In genomic region chr2:64115808-64116598, GRCh38 we compare ENCODE assay signal across 14 cellular contexts. TPM values are rescaled to one million over a fixed set of nuclear protein-coding genes. Genes with fewer than 3 reads are reported as not detected.
A peak's percentile ranks its signal among the peaks of the same experiment; 100 is the strongest.
DNase-seq lines count a peak whose midpoint lies in the region; ATAC-seq and TF ChIP-seq lines count a peak whose summit lies in the region.
"Had no signal": no experiment of that assay in that cellular context is flagged by ENCODE, and none has a peak within 500 bp of the region (broad histone marks: within the 10 kb centered on the region; RNA-seq: fewer than 3 reads in every experiment).

No MANE protein-coding gene starts in this region.

- H3K27me3 Mint-ChIP-seq in CD4-positive, alpha-beta memory T cell = no peaks in the 10 kb centered on the region
- no peaks in the 10 kb centered on the region for H3K27me3 Mint-ChIP-seq in H9 (ENCODE audit: low read depth)

- H2BK5ac ChIP-seq in H9 (ENCODE audit: insufficient read length, low read length) = no peak overlapping the region

- no peak overlapping the region for H3K27ac ChIP-seq in CD4-positive, alpha-beta memory T cell (ENCODE audit: low read depth, low read length)
- H3K27ac ChIP-seq in H9 (ENCODE audit: insufficient read length, low read depth, low read length) (no peak overlapping the region), caudate nucleus (ENCODE audit: low read depth, low read length) (peak overlapping the region; percentile 4), muscle layer of duodenum (ENCODE audit: low read length) (peak overlapping the region; percentile 74), coronary artery (peak overlapping the region in 1 of 2 donors; percentile 29)

- peaks cover 3 to 5% of the 10 kb centered on the region in 2 donors for H3K36me3 Mint-ChIP-seq in CD4-positive, alpha-beta memory T cell
- no peaks in the 10 kb centered on the region; a peak in 1 of 7 replicates for H3K36me3 Mint-ChIP-seq in H9 (ENCODE audit: insufficient read depth in 1 of 3, low read depth in 3 of 3)

- no peak overlapping the region for H2BK15ac ChIP-seq in H9 (ENCODE audit: low read depth, low read length)

- H3K9me3 ChIP-seq in CD4-positive, alpha-beta memory T cell (ENCODE audit: control insufficient read depth in 1 of 2, low read length in 2 of 2) = no peaks in the 10 kb centered on the region
- H3K9me3 ChIP-seq in H9 (ENCODE audit: control insufficient read depth, low read depth, low read length) (no peaks in the 10 kb centered on the region), muscle layer of duodenum (ENCODE audit: control insufficient read depth in 1 of 2, low read length in 2 of 2) (no peaks in the 10 kb centered on the region)

- no peaks in the 10 kb centered on the region for H3K36me3 ChIP-seq in CD4-positive, alpha-beta memory T cell (ENCODE audit: insufficient read depth, low read length)
- H3K36me3 ChIP-seq in muscle layer of duodenum (ENCODE audit: control insufficient read depth in 1 of 2, insufficient read depth in 2 of 2, low read length in 2 of 2) = no peaks in the 10 kb centered on the region
- H3K36me3 ChIP-seq in H7 (replicated peaks; ENCODE audit: control insufficient read depth, insufficient read depth, low read length) = no peaks in the 10 kb centered on the region

- H3K56ac ChIP-seq in H9 (ENCODE audit: insufficient read length, low read depth, low read length) = no peak overlapping the region

- peak overlapping the region in 4 of 7 donors; percentile 15 to 75 (median 44) for H3K27ac Mint-ChIP-seq in CD4-positive, alpha-beta memory T cell
- peak overlapping the region in 2 of 3 experiments; percentile 18 to 53; a peak in 2 of 7 replicates for H3K27ac Mint-ChIP-seq in H9

- no peak overlapping the region for H3T11ph ChIP-seq in H9 (ENCODE audit: low read length)

- ATAC-seq in GM18909 (IDR thresholded peaks at IDR 0.05; ENCODE audit: poor library complexity, unreplicated experiment) = no peak

- H3K79me1 ChIP-seq in H9 (ENCODE audit: insufficient read depth, low read depth, low read length, poor library complexity, severe bottlenecking) = peaks cover 8% of the 10 kb centered on the region

- no peak overlapping the region for H4K91ac ChIP-seq in H9 (ENCODE audit: insufficient read length, low read depth, low read length)

- no peak overlapping the region for H2BK20ac ChIP-seq in H9 (ENCODE audit: low read depth, low read length, poor library complexity, severe bottlenecking)

- no peaks in the 10 kb centered on the region for H3K9me3 Mint-ChIP-seq in CD4-positive, alpha-beta memory T cell
- H3K9me3 Mint-ChIP-seq in H9 = no peaks in the 10 kb centered on the region

- H3K4me1 Mint-ChIP-seq in CD4-positive, alpha-beta memory T cell = peaks cover 42 to 65% (median 55%) of the 10 kb centered on the region in 4 donors
- H3K4me1 Mint-ChIP-seq in H9 = peaks cover 35 to 44% of the 10 kb centered on the region in 2 experiments

- CTCF ChIA-PET in CD4-positive, alpha-beta memory T cell (lab: Charles Lee; ENCODE audit: partially characterized antibody) = no interaction called here

- DNase-seq in CD4-positive, alpha-beta memory T cell = no peak
- no peak for DNase-seq in H9
- no peak for DNase-seq in caudate nucleus (lab: John Stamatoyannopoulos, UW)
- no peak for DNase-seq in coronary artery (ENCODE audit: low spot score)
- no peak for DNase-seq in H7
- DNase-seq in NCI-H69 (lab: John Stamatoyannopoulos, UW) = no peak
- DNase-seq: activated CD8-positive, alpha-beta memory T cell treated with anti-CD3 and anti-CD28 coated beads, Interleukin-2, amount 50 U/mL, for 48 hours; central memory CD4-positive, alpha-beta T cell; DMS153; foreskin melanocyte; NCI-H526 treated with DMSO at 0.1 percent for 48 hours; stimulated activated CD8-positive, alpha-beta memory T cell treated with anti-CD3 and anti-CD28 coated beads, Interleukin-4, amount 100 ng/mL, for 48 hours had no signal

- H3K18ac ChIP-seq in H9 (ENCODE audit: insufficient read length, low read depth, low read length) = no peak overlapping the region

- no peak overlapping the region for H4K8ac ChIP-seq in H9 (replicated peaks; ENCODE audit: insufficient read length, low read depth, low read length)

- no CpG with 5 or more reads among the region's 2 CpGs for WGBS in H9 (ENCODE audit: extremely low coverage, insufficient read length, low lambda C conversion rate)

- no peak overlapping the region for H2BK12ac ChIP-seq in H9 (ENCODE audit: insufficient read length, low read depth, low read length)

- H3K4me2 ChIP-seq in H9 (ENCODE audit: insufficient read depth, insufficient read length, low read length) = no peak overlapping the region

- TF ChIP-seq CTCF in H9 (conservative IDR thresholded peaks at IDR 0.05) (no peak), coronary artery (IDR thresholded peaks at IDR 0.05) (no peak)

- no peak overlapping the region for H4K5ac ChIP-seq in H9 (ENCODE audit: insufficient read length, low read depth, low read length)

- no peak overlapping the region for H2AFZ ChIP-seq in H9 (ENCODE audit: low read length)

- H3K27me3 ChIP-seq in CD4-positive, alpha-beta memory T cell (ENCODE audit: insufficient read depth, low read length) = no peaks in the 10 kb centered on the region
- no peaks in the 10 kb centered on the region for H3K27me3 ChIP-seq in H9 (ENCODE audit: insufficient read depth, low read length)
- H3K27me3 ChIP-seq in muscle layer of duodenum (ENCODE audit: low read depth, low read length) = no peaks in the 10 kb centered on the region
- no peaks in the 10 kb centered on the region for H3K27me3 ChIP-seq in H7 (ENCODE audit: control insufficient read depth, insufficient read depth, low read length)

- H3K23ac ChIP-seq in H9 (ENCODE audit: insufficient read length, low read depth, low read length) = no peak overlapping the region

- H2AK5ac ChIP-seq in H9 (ENCODE audit: insufficient read length, low read length) = no peak overlapping the region

- H3K23me2 ChIP-seq in H9 (ENCODE audit: insufficient read length, low read depth, low read length, poor library complexity, severe bottlenecking) = no peaks in the 10 kb centered on the region

- H3K9ac ChIP-seq in H9 (ENCODE audit: extremely low read depth, insufficient read length, low read length) = no peak overlapping the region

- no peak overlapping the region for H2BK120ac ChIP-seq in H9 (ENCODE audit: low read depth, low read length, poor library complexity, severe bottlenecking)

- no peak overlapping the region for H3K4me3 ChIP-seq in CD4-positive, alpha-beta memory T cell (ENCODE audit: low read length in 2 of 2)
- peak overlapping the region in 1 of 2 donors; percentile 21 for H3K4me3 ChIP-seq in muscle layer of duodenum (ENCODE audit: low read depth in 1 of 2, low read length in 2 of 2)
- no peak overlapping the region for H3K4me3 ChIP-seq in coronary artery
- no peak overlapping the region for H3K4me3 ChIP-seq in H7 (ENCODE audit: insufficient read depth, low read depth, low read length)

- peak overlapping the region in 3 of 8 donors; percentile 1 to 44 (median 26) for H3K4me3 Mint-ChIP-seq in CD4-positive, alpha-beta memory T cell
- H3K4me3 Mint-ChIP-seq in H9 = no peak overlapping the region

- H3K4ac ChIP-seq in H9 (ENCODE audit: low read depth, low read length) = no peak overlapping the region

- H4K20me1 ChIP-seq in H9 (ENCODE audit: control insufficient read depth, insufficient read depth, insufficient read length) = no peaks in the 10 kb centered on the region

- intact Hi-C loops in CD4-positive, alpha-beta memory T cell (cut with micrococcal nuclease) = loop anchor here (2.0 kb wide), 1 partner anchor 19 kb away; no protein-coding TSS in a partner anchor

- POLR2A ChIA-PET in CD4-positive, alpha-beta memory T cell (lab: Charles Lee; ENCODE audit: partially characterized antibody) = no interaction called here

- H3K79me2 ChIP-seq in H9 (ENCODE audit: insufficient read depth, low read length) = peaks cover 11% of the 10 kb centered on the region; the same call in 1 of the 2 replicates

- no peak overlapping the region for H3K14ac ChIP-seq in H9 (ENCODE audit: insufficient read depth, low read length)

- H3K4me1 ChIP-seq in CD4-positive, alpha-beta memory T cell (ENCODE audit: insufficient read depth, low read length) = peaks cover 74% of the 10 kb centered on the region
- no peaks in the 10 kb centered on the region; the same call in 1 of the 2 replicates for H3K4me1 ChIP-seq in H9 (ENCODE audit: insufficient read depth, low read length)
- peaks cover 25 to 33% of the 10 kb centered on the region in 2 donors for H3K4me1 ChIP-seq in muscle layer of duodenum (ENCODE audit: control insufficient read depth in 1 of 2, insufficient read depth in 2 of 2, low read length in 2 of 2)

RNA-seq across cellular contexts. Expression of gene PELI1, which starts 28.2 kb away (rescaled TPM):
- 10 to 100 TPM; 36.7 to 40.5 TPM for total RNA-seq in CD4-positive, alpha-beta memory T cell
- 10 to 100 TPM; 11.3 to 15.4 TPM for polyA plus RNA-seq in CD4-positive, alpha-beta memory T cell
- 61.0 and 65.1 TPM in 2 replicates for total RNA-seq in H9 (2021)
- 37.3 and 50.6 TPM in 2 replicates for total RNA-seq in H7 (2014; rRNA removed; shearing (Covaris generic))

Comparison
In these comparisons a context has a peak if more than half of its experiments do, and no peak if none do; other contexts are left out.
1. H3K27ac ChIP-seq: peak in caudate nucleus (single experiment) and muscle layer of duodenum (single experiment); none in CD4-positive, alpha-beta memory T cell (single experiment) and H9 (single experiment).